In genomic region chr4:8493484-8493883, GRCh38 we compare ENCODE assay signal across 20 cellular contexts. TPM values are rescaled to one million over a fixed set of nuclear protein-coding genes. Genes with fewer than 3 reads are reported as not detected.
DNase-seq lines count a peak whose midpoint lies in the region; ATAC-seq, FAIRE-seq and TF ChIP-seq lines count a peak whose summit lies in the region.
"Had no signal": no experiment of that assay in that cellular context is flagged by ENCODE, and none has a peak within 500 bp of the region (broad histone marks: within the 10 kb centered on the region; RNA-seq: fewer than 3 reads in every experiment).

No MANE protein-coding gene starts in this region.

- no peak overlapping the region for H3K4me3 Mint-ChIP-seq in brain
- H3K4me3 Mint-ChIP-seq in endodermal cell = no peak overlapping the region
- H3K4me3 Mint-ChIP-seq: CD4-positive, alpha-beta T cell; IgD-negative memory B cell had no signal

- no peak for TF ChIP-seq CTCF in brain (conservative IDR thresholded peaks at IDR 0.05)
- no peak for TF ChIP-seq CTCF in endodermal cell (conservative IDR thresholded peaks at IDR 0.05)
- no peak for TF ChIP-seq CTCF in HepG2 (CRISPR knock-in tag; IDR thresholded peaks at IDR 0.05)

- H3K4me1 Mint-ChIP-seq in brain = peaks cover 13% of the 10 kb centered on the region
- peaks cover 15% of the 10 kb centered on the region for H3K4me1 Mint-ChIP-seq in endodermal cell
- H3K4me1 Mint-ChIP-seq: IgD-negative memory B cell had no signal

- in situ Hi-C loops in HepG2 (cut with HindIII; ENCODE audit: extremely low pct_ligation_motif_present, low pct_unique_long_range_greater_than_20kb) = no loop called here

- TF ChIP-seq POLR2A in GM18505 (IDR thresholded peaks at IDR 0.05; ENCODE audit: borderline replicate concordance, extremely low read depth, insufficient read depth, insufficient read length) (no peak), HepG2 (IDR thresholded peaks at IDR 0.05; ENCODE audit: insufficient read depth in 1 of 2, low read depth in 2 of 2, low read length in 2 of 2) (no peak)

- H3K27ac Mint-ChIP-seq in brain (peak overlapping the region in 4 of 5 experiments; percentile 17 to 74 (median 33)), endodermal cell (peak overlapping the region; percentile 87)
- H3K27ac Mint-ChIP-seq: CD4-positive, alpha-beta T cell; IgD-negative memory B cell had no signal

- H3K36me3 Mint-ChIP-seq in brain (peaks cover 27% of the 10 kb centered on the region), endodermal cell (ENCODE audit: low read depth) (peaks cover 48% of the 10 kb centered on the region)

- peaks cover 6% of the 10 kb centered on the region for H3K36me3 ChIP-seq in HUES6 (ENCODE audit: control insufficient read depth, insufficient read depth, low read length)
- peaks cover 20% of the 10 kb centered on the region for H3K36me3 ChIP-seq in endodermal cell (ENCODE audit: control insufficient read depth, insufficient read depth, low read length)
- H3K36me3 ChIP-seq in HepG2 (replicated peaks in 1 of 2; ENCODE audit: control insufficient read depth in 1 of 2, insufficient read depth in 2 of 2, low read length in 2 of 2) = no peaks in the 10 kb centered on the region

- no TSS peak for BruUV-seq in HepG2 (replicated peaks; lab: Mats Ljungman, UMichigan)

- intact Hi-C loops in HepG2 (cut with micrococcal nuclease; ENCODE audit: unreplicated experiment) = no loop called here

- H3K4me1 ChIP-seq in HUES6 (ENCODE audit: control insufficient read depth, insufficient read depth, low read length) (peaks cover 26% of the 10 kb centered on the region), endodermal cell (ENCODE audit: control insufficient read depth, insufficient read depth, low read length) (no peaks in the 10 kb centered on the region), HepG2 (ENCODE audit: insufficient read depth, low read length) (no peaks in the 10 kb centered on the region)
- H3K4me1 ChIP-seq: Caco-2 had no signal

- TF ChIP-seq RAD21 in HepG2 (CRISPR knock-in tag; IDR thresholded peaks at IDR 0.05) = no peak

- H3K27ac ChIP-seq in HUES6 (ENCODE audit: low read depth, low read length) (peak overlapping the region; percentile 32; the same call in 1 of the 2 replicates), endodermal cell (ENCODE audit: low read depth, low read length) (no peak overlapping the region), HepG2 (ENCODE audit: extremely low read length, insufficient read depth, low read length) (no peak overlapping the region)
- H3K27ac ChIP-seq: C4-2B, HL-60 had no signal

- no peaks in the 10 kb centered on the region for H4K20me1 ChIP-seq in HepG2 (ENCODE audit: insufficient read depth, low read length)

- FAIRE-seq in HepG2 (lab: Jason Lieb, UNC) = no peak
- FAIRE-seq: A204.1, D721Med, G401.6, GM12891, GM18507 had no signal

- ATAC-seq in GM18505 (IDR thresholded peaks at IDR 0.05; ENCODE audit: unreplicated experiment) (no peak), HepG2 (no peak)

- H3K4me3 ChIP-seq in HUES6 (ENCODE audit: low read depth, low read length) (no peak overlapping the region), endodermal cell (ENCODE audit: low read length) (no peak overlapping the region), HepG2 (replicated peaks in 1 of 3; ENCODE audit: insufficient read depth in 1 of 3, low read depth in 2 of 3, low read length in 3 of 3) (no peak overlapping the region)

- H3K27me3 Mint-ChIP-seq in brain (no peaks in the 10 kb centered on the region), endodermal cell (ENCODE audit: insufficient read depth) (no peaks in the 10 kb centered on the region)
- H3K27me3 Mint-ChIP-seq: CD4-positive, alpha-beta T cell had no signal

- no peak overlapping the region for H3K4me2 ChIP-seq in HepG2 (ENCODE audit: low read depth, low read length)

- H3K27me3 ChIP-seq in HUES6 (ENCODE audit: control insufficient read depth, insufficient read depth, low read length) = no peaks in the 10 kb centered on the region
- no peaks in the 10 kb centered on the region for H3K27me3 ChIP-seq in endodermal cell (ENCODE audit: control insufficient read depth, insufficient read depth, low read length, poor library complexity, severe bottlenecking)
- no peaks in the 10 kb centered on the region; a peak in 2 of 5 replicates for H3K27me3 ChIP-seq in HepG2 (ENCODE audit: control insufficient read depth in 1 of 2, insufficient read depth in 2 of 2, low read length in 2 of 2)

- DNase-seq in endodermal cell (peak; percentile 47), NCI-H2081 treated with DMSO at 0.1 percent for 48 hours (lab: John Stamatoyannopoulos, UW) (no peak), HepG2 (ENCODE audit: low spot score) (no peak)
- no peak for DNase-seq in stimulated activated naive CD4-positive, alpha-beta T cell treated with Interleukin-2 at 50 U/mL for 16 hours (lab: John Stamatoyannopoulos, UW)
- DNase-seq: AML-193; Caco-2; CD4-positive, alpha-beta T cell; HCEC 1CT; KBM-7 had no signal

- H3K9me3 ChIP-seq in HUES6 (ENCODE audit: control insufficient read depth, insufficient read depth, low read depth, low read length) (peaks cover 17% of the 10 kb centered on the region), endodermal cell (ENCODE audit: control insufficient read depth, low read length) (peaks cover 53% of the 10 kb centered on the region), HepG2 (ENCODE audit: low read length) (no peaks in the 10 kb centered on the region)
- H3K9me3 ChIP-seq: Caco-2 had no signal

- 85 to 86% methylated on average over 10 to 11 of the region's 11 CpGs for WGBS in endodermal cell (ENCODE audit: insufficient coverage in 1 of 2, insufficient read length in 1 of 2), 2 experiments
- WGBS in HepG2 (ENCODE audit: low lambda C conversion rate) = 66% methylated on average over 11 of the region's 11 CpGs

- POLR2A ChIA-PET in HepG2 (lab: Yijun Ruan, JAX) = no interaction called here

- H2AFZ ChIP-seq in HepG2 (ENCODE audit: low read length) = no peak overlapping the region

- H3K9ac ChIP-seq in HUES6 (ENCODE audit: low read length) = peak overlapping the region; percentile 56
- H3K9ac ChIP-seq in endodermal cell (ENCODE audit: extremely low read depth, low read length, poor library complexity, severe bottlenecking) = no peak overlapping the region
- no peak overlapping the region for H3K9ac ChIP-seq in HepG2 (ENCODE audit: insufficient read depth, low read depth, low read length)

- TF ChIP-seq EP300 in HepG2 (IDR thresholded peaks at IDR 0.05; ENCODE audit: low read depth in 2 of 2, low read length in 2 of 2) (no peak), HepG2 (CRISPR knock-in tag; IDR thresholded peaks at IDR 0.05; ENCODE audit: borderline replicate concordance) (no peak)

- no peaks in the 10 kb centered on the region for H3K79me2 ChIP-seq in HepG2 (ENCODE audit: insufficient read depth, low read length)

- CTCF ChIA-PET in HepG2 (lab: Yijun Ruan, JAX; ENCODE audit: low intra/inter-chr PET ratio, low total read pairs) = no interaction called here

- H3K9me3 Mint-ChIP-seq in brain = peaks cover 0 to 7% (median 3%) of the 10 kb centered on the region in 5 experiments
- peaks cover 63% of the 10 kb centered on the region for H3K9me3 Mint-ChIP-seq in endodermal cell

RNA-seq across cellular contexts. Expression of gene TRMT44, which starts 52.9 kb away (rescaled TPM):
- 6.3 TPM for polyA plus RNA-seq in brain (ENCODE audit: insufficient read depth, low read depth, low replicate concordance)
- 100 to 1,000 TPM in 1 of 2 donors, 10 to 100 TPM in 1; 45.9 to 114 TPM for total RNA-seq in endodermal cell
- polyA plus RNA-seq in endodermal cell (2013, experiment 1 of 2) = 27.2 TPM
- polyA plus RNA-seq in endodermal cell (2013, experiment 2 of 2) = 32.3 TPM
- total RNA-seq in HepG2 (2016; rRNA removed; fragmentation: Illumina TruSeq; extraction: Trizol) = 6.5 and 8.6 TPM in 2 replicates
- 1.1 TPM in 2 replicates for total RNA-seq in HepG2 (2016; cell fraction: cytosol; rRNA removed; fragmentation: Illumina TruSeq; extraction: Trizol; ENCODE audit: low read depth)
- 5.5 and 9.7 TPM in 2 replicates for total RNA-seq in HepG2 (2016; cell fraction: insoluble cytoplasmic fraction; rRNA removed; fragmentation: Illumina TruSeq; extraction: Trizol)
- 2.7 and 2.8 TPM in 2 replicates for total RNA-seq in HepG2 (2016; cell fraction: membrane; rRNA removed; fragmentation: Illumina TruSeq; extraction: Trizol)
- total RNA-seq in HepG2 (2016; cell fraction: nucleus; rRNA removed; fragmentation: Illumina TruSeq; extraction: Trizol) = 16.9 and 20.1 TPM in 2 replicates
- polyA plus RNA-seq in HepG2 (2011; rRNA removed) = 5.8 and 6.9 TPM in 2 replicates
- 3.1 and 4.4 TPM in 2 replicates for polyA plus RNA-seq in HepG2 (2011; cell fraction: cytosol; rRNA removed)
- 24.7 and 30.2 TPM in 2 replicates for polyA plus RNA-seq in HepG2 (2011; cell fraction: nucleus; rRNA removed)
- polyA plus RNA-seq in HepG2 (2012) = 5.0 and 5.9 TPM in 2 replicates
- 0.79 and 1.0 TPM in 2 replicates for polyA plus RNA-seq in HepG2 (2016; cell fraction: cytosol; fragmentation: Illumina TruSeq; extraction: Trizol; ENCODE audit: low read depth)
- 4.4 and 6.5 TPM in 2 replicates for polyA plus RNA-seq in HepG2 (2016; cell fraction: insoluble cytoplasmic fraction; fragmentation: Illumina TruSeq; extraction: Trizol; ENCODE audit: low read depth)
- polyA plus RNA-seq in HepG2 (2016; cell fraction: membrane; fragmentation: Illumina TruSeq; extraction: Trizol; ENCODE audit: low read depth) = 1.4 TPM in 2 replicates
- 15.4 and 17.7 TPM in 2 replicates for polyA plus RNA-seq in HepG2 (2016; cell fraction: nucleus; fragmentation: Illumina TruSeq; extraction: Trizol; ENCODE audit: insufficient read depth, low read depth)
- 15.4 and 22.2 TPM in 2 replicates for polyA minus RNA-seq in HepG2 (2011; rRNA and poly(A)+ RNA removed; ENCODE audit: low replicate concordance)
- polyA minus RNA-seq in HepG2 (2011; cell fraction: cytosol; rRNA and poly(A)+ RNA removed) = 4.7 and 5.7 TPM in 2 replicates
- 38.8 and 41.1 TPM in 2 replicates for polyA minus RNA-seq in HepG2 (2011; cell fraction: nucleus; rRNA and poly(A)+ RNA removed)

RNA-seq across cellular contexts. Expression of gene ACOX3, which starts 53.0 kb away (rescaled TPM):
- polyA plus RNA-seq in brain (ENCODE audit: insufficient read depth, low read depth, low replicate concordance) (15.2 TPM), HepG2 (2011; rRNA removed) (4.2 and 5.8 TPM in 2 replicates)
- total RNA-seq in endodermal cell (100 to 1,000 TPM in 1 of 2 donors, 10 to 100 TPM in 1; 55.1 to 146 TPM), HepG2 (2016; rRNA removed; fragmentation: Illumina TruSeq; extraction: Trizol) (17.0 and 17.8 TPM in 2 replicates)
- polyA plus RNA-seq in endodermal cell (2013, experiment 1 of 2) = 23.7 TPM
- polyA plus RNA-seq in endodermal cell (2013, experiment 2 of 2) = 23.1 TPM
- total RNA-seq in HepG2 (2016; cell fraction: cytosol; rRNA removed; fragmentation: Illumina TruSeq; extraction: Trizol; ENCODE audit: low read depth) = 1.8 and 2.6 TPM in 2 replicates
- total RNA-seq in HepG2 (2016; cell fraction: insoluble cytoplasmic fraction; rRNA removed; fragmentation: Illumina TruSeq; extraction: Trizol) = 17.4 and 17.6 TPM in 2 replicates
- 3.3 and 3.5 TPM in 2 replicates for total RNA-seq in HepG2 (2016; cell fraction: membrane; rRNA removed; fragmentation: Illumina TruSeq; extraction: Trizol)
- total RNA-seq in HepG2 (2016; cell fraction: nucleus; rRNA removed; fragmentation: Illumina TruSeq; extraction: Trizol) = 11.7 and 13.5 TPM in 2 replicates
- 4.2 and 5.6 TPM in 2 replicates for polyA plus RNA-seq in HepG2 (2011; cell fraction: cytosol; rRNA removed)
- polyA plus RNA-seq in HepG2 (2011; cell fraction: nucleus; rRNA removed) = 14.4 TPM in 2 replicates
- polyA plus RNA-seq in HepG2 (2012) = 9.4 and 11.1 TPM in 2 replicates
- 0.98 and 1.3 TPM in 2 replicates for polyA plus RNA-seq in HepG2 (2016; cell fraction: cytosol; fragmentation: Illumina TruSeq; extraction: Trizol; ENCODE audit: low read depth)
- 12.5 and 15.9 TPM in 2 replicates for polyA plus RNA-seq in HepG2 (2016; cell fraction: insoluble cytoplasmic fraction; fragmentation: Illumina TruSeq; extraction: Trizol; ENCODE audit: low read depth)
- polyA plus RNA-seq in HepG2 (2016; cell fraction: membrane; fragmentation: Illumina TruSeq; extraction: Trizol; ENCODE audit: low read depth) = 1.2 and 1.9 TPM in 2 replicates
- polyA plus RNA-seq in HepG2 (2016; cell fraction: nucleus; fragmentation: Illumina TruSeq; extraction: Trizol; ENCODE audit: insufficient read depth, low read depth) = 12.6 and 13.3 TPM in 2 replicates
- 3.1 and 10.1 TPM in 2 replicates for polyA minus RNA-seq in HepG2 (2011; rRNA and poly(A)+ RNA removed; ENCODE audit: low replicate concordance)
- polyA minus RNA-seq in HepG2 (2011; cell fraction: cytosol; rRNA and poly(A)+ RNA removed) = 4.0 and 5.3 TPM in 2 replicates
- 8.6 and 9.6 TPM in 2 replicates for polyA minus RNA-seq in HepG2 (2011; cell fraction: nucleus; rRNA and poly(A)+ RNA removed)
